In genomic region chr11:121018746-121019145, GRCh38 we compare ENCODE assay signal across 21 cellular contexts.
"Had no signal": no experiment of that assay in that cellular context is flagged by ENCODE, and none has a peak within 500 bp of the region (broad histone marks: within the 10 kb centered on the region; RNA-seq: fewer than 3 reads in every experiment).

No MANE protein-coding gene starts in this region.

- ATAC-seq: activated CD4-positive, CD25-positive, alpha-beta regulatory T cell treated with anti-CD3 and anti-CD28 coated beads, Interleukin-2, amount 50 U/mL, for 24 hours; activated CD8-positive, alpha-beta memory T cell treated with anti-CD3 and anti-CD28 coated beads, Interleukin-2, amount 10 ng/mL, durations not matched to agents 7 days and 5 days; activated CD8-positive, alpha-beta T cell treated with anti-CD3 and anti-CD28 coated beads for 36 hours; left colon; pancreas; psoas muscle; right cardiac atrium; upper lobe of right lung had no signal

- DNase-seq: activated CD4-positive, alpha-beta T cell treated with anti-CD3 and anti-CD28 coated beads, Interleukin-2, amount 10 ng/mL, durations not matched to agents 24 days and 14 days; activated CD8-positive, alpha-beta memory T cell treated with anti-CD3 and anti-CD28 coated beads, Interleukin-2, amount 10 ng/mL, durations not matched to agents 7 days and 5 days; activated CD8-positive, alpha-beta T cell treated with anti-CD3 and anti-CD28 coated beads for 36 hours; activated effector memory CD4-positive, alpha-beta T cell treated with anti-CD3 and anti-CD28 coated beads, Interleukin-2, amount 50 U/mL, for 16 hours; activated naive CD4-positive, alpha-beta T cell treated with anti-CD3 and anti-CD28 coated beads, Interleukin-2, amount 10 ng/mL, durations not matched to agents 7 days and 5 days; activated T-cell treated with anti-CD3 and anti-CD28 coated beads for 4 hours; amygdala; head of caudate nucleus; hypothalamus; islet precursor cell; left colon; mesenchymal stem cell; nephron progenitor cell; pancreas; psoas muscle; right cardiac atrium; stimulated activated CD4-positive, alpha-beta T cell treated with anti-CD3 and anti-CD28 coated beads, Interleukin-1b, Interleukin-23, amount 100 ng/mL, for 48 hours; substantia nigra; thyroid gland; upper lobe of right lung had no signal
